In genomic region chr5:14664270-14665109, GRCh38 we compare ENCODE assay signal across 8 cellular contexts. TPM values are rescaled to one million over a fixed set of nuclear protein-coding genes. Genes with fewer than 3 reads are reported as not detected.
DNase-seq lines count a peak whose midpoint lies in the region; ATAC-seq, FAIRE-seq and TF ChIP-seq lines count a peak whose summit lies in the region.

TSS of gene OTULIN (plus strand) at chr5:14664718. CDS start at chr5:14664826, 108 bp downstream.

- H3K4me1 Mint-ChIP-seq in activated T-helper 1 cell treated with anti-CD3 and anti-CD28 coated beads, Interleukin-12 subunit alpha, Interleukin-12 subunit beta, Interleukin-2, Interleukin-4 antibody, amounts not matched to agents 30 ng/mL and 10 ng/mL and 1 ng/mL, durations not matched to agents 14 hours and 24 hours and 36 hours (ENCODE audit: low read depth) = peaks cover 72% of the 10 kb centered on the region
- H3K4me1 Mint-ChIP-seq in naive thymus-derived CD8-positive, alpha-beta T cell = peaks cover 38 to 77% (median 68%) of the 10 kb centered on the region in 4 donors

- peak within 1 kb of the TSS; percentile 94 for H2AFZ ChIP-seq in fibroblast of lung (ENCODE audit: low read length)

- peaks cover 56% of the 10 kb centered on the region for H3K79me2 ChIP-seq in fibroblast of lung (ENCODE audit: control insufficient read depth, insufficient read depth, low read length)

- H3K27ac ChIP-seq in fibroblast of lung (ENCODE audit: insufficient read depth, low read length) = peak within 1 kb of the TSS; percentile 91

- peak within 1 kb of the TSS; percentile 88 for H3K9ac ChIP-seq in fibroblast of lung (ENCODE audit: insufficient read depth, low read length)

- H3K27me3 Mint-ChIP-seq in activated T-helper 1 cell treated with anti-CD3 and anti-CD28 coated beads, Interleukin-12 subunit alpha, Interleukin-12 subunit beta, Interleukin-2, Interleukin-4 antibody, amounts not matched to agents 30 ng/mL and 10 ng/mL and 1 ng/mL, durations not matched to agents 14 hours and 24 hours and 36 hours (ENCODE audit: insufficient read depth) = no peaks in the 10 kb centered on the region
- no peaks in the 10 kb centered on the region for H3K27me3 Mint-ChIP-seq in naive thymus-derived CD8-positive, alpha-beta T cell

- intact Hi-C loops in activated T-helper 1 cell treated with anti-CD3 and anti-CD28 coated beads, Interleukin-12 subunit alpha, Interleukin-12 subunit beta, Interleukin-2, Interleukin-4 antibody, amounts not matched to agents 30 ng/mL and 10 ng/mL and 1 ng/mL, durations not matched to agents 14 hours and 24 hours and 36 hours (cut with micrococcal nuclease) = loop anchor here (1.0 to 5.0 kb wide), 10 partner anchors 16 to 1803 kb away; partner anchors contain the start of genes ANKH, TRIO and ZNF622

- no peak for TF ChIP-seq CTCF in fibroblast of lung (conservative IDR thresholded peaks at IDR 0.05 in 1 of 2, IDR thresholded peaks at IDR 0.05 in 1 of 2; ENCODE audit: low read depth in 1 of 2, low read length in 2 of 2)

- DNase-seq in DMS53 treated with DMSO at 0.1 percent for 48 hours (lab: John Stamatoyannopoulos, UW; ENCODE audit: unreplicated experiment) = peak; percentile 94
- peak; percentile 82 for DNase-seq in Jurkat, Clone E6-1 (ENCODE audit: low read depth, low spot score)
- peak; percentile 91 for DNase-seq in RCC 7860 (ENCODE audit: low spot score)
- DNase-seq in activated T-helper 1 cell treated with anti-CD3 and anti-CD28 coated beads, Interleukin-12 subunit alpha, Interleukin-12 subunit beta, Interleukin-2, Interleukin-4 antibody, amounts not matched to agents 30 ng/mL and 10 ng/mL and 1 ng/mL, durations not matched to agents 14 hours and 24 hours and 36 hours (ENCODE audit: low spot score) = peak; percentile 86
- DNase-seq in fibroblast of lung (ENCODE audit: low read depth in 2 of 2) = peak; percentile 83 to 91
- peak; percentile 66 to 86 (median 76) for DNase-seq in naive thymus-derived CD8-positive, alpha-beta T cell
- DNase-seq in stimulated activated naive CD4-positive, alpha-beta T cell (lab: John Stamatoyannopoulos, UW) = peak; percentile 62 to 88 (median 75)

- POLR2A ChIA-PET in naive thymus-derived CD8-positive, alpha-beta T cell (lab: Charles Lee) = interaction anchor here (0.9 to 1.6 kb wide), 4 partner anchors 10 to 329 kb away, joined by 3 to 4 read pairs (median 4); no protein-coding TSS in a partner anchor

- peaks cover 29% of the 10 kb centered on the region for H3K36me3 Mint-ChIP-seq in activated T-helper 1 cell treated with anti-CD3 and anti-CD28 coated beads, Interleukin-12 subunit alpha, Interleukin-12 subunit beta, Interleukin-2, Interleukin-4 antibody, amounts not matched to agents 30 ng/mL and 10 ng/mL and 1 ng/mL, durations not matched to agents 14 hours and 24 hours and 36 hours (ENCODE audit: low read depth)
- H3K36me3 Mint-ChIP-seq in naive thymus-derived CD8-positive, alpha-beta T cell = no peaks in the 10 kb centered on the region

- H3K4me3 Mint-ChIP-seq in activated T-helper 1 cell treated with anti-CD3 and anti-CD28 coated beads, Interleukin-12 subunit alpha, Interleukin-12 subunit beta, Interleukin-2, Interleukin-4 antibody, amounts not matched to agents 30 ng/mL and 10 ng/mL and 1 ng/mL, durations not matched to agents 14 hours and 24 hours and 36 hours = peak within 1 kb of the TSS; percentile 98
- H3K4me3 Mint-ChIP-seq in naive thymus-derived CD8-positive, alpha-beta T cell = peak within 1 kb of the TSS; percentile 93 to 99 (median 96)

- FAIRE-seq in RCC 7860 (lab: Jason Lieb, UNC) = no peak

- H3K27me3 ChIP-seq in fibroblast of lung (ENCODE audit: control insufficient read depth, insufficient read depth, low read length) = no peaks in the 10 kb centered on the region

- ATAC-seq in GM21717 (IDR thresholded peaks at IDR 0.05; ENCODE audit: unreplicated experiment) = peak; percentile 66
- ATAC-seq in naive thymus-derived CD8-positive, alpha-beta T cell = peak; percentile 72 to 77

- H3K36me3 ChIP-seq in fibroblast of lung (ENCODE audit: control insufficient read depth, insufficient read depth, low read length) = no peaks in the 10 kb centered on the region

- H3K4me2 ChIP-seq in fibroblast of lung (ENCODE audit: extremely low read depth, insufficient read depth, low read length) = peak within 1 kb of the TSS; percentile 86

- peak within 1 kb of the TSS; percentile 98 for H3K27ac Mint-ChIP-seq in activated T-helper 1 cell treated with anti-CD3 and anti-CD28 coated beads, Interleukin-12 subunit alpha, Interleukin-12 subunit beta, Interleukin-2, Interleukin-4 antibody, amounts not matched to agents 30 ng/mL and 10 ng/mL and 1 ng/mL, durations not matched to agents 14 hours and 24 hours and 36 hours
- peak within 1 kb of the TSS; percentile 91 to 99 (median 97) for H3K27ac Mint-ChIP-seq in naive thymus-derived CD8-positive, alpha-beta T cell

- no peaks in the 10 kb centered on the region for H4K20me1 ChIP-seq in fibroblast of lung (ENCODE audit: control insufficient read depth, extremely low read depth, insufficient read depth, low read length)

- peaks cover 12% of the 10 kb centered on the region for H3K4me1 ChIP-seq in fibroblast of lung (ENCODE audit: control insufficient read depth, extremely low read depth, insufficient read depth, low read length)

- peaks cover 3% of the 10 kb centered on the region for H3K9me3 Mint-ChIP-seq in activated T-helper 1 cell treated with anti-CD3 and anti-CD28 coated beads, Interleukin-12 subunit alpha, Interleukin-12 subunit beta, Interleukin-2, Interleukin-4 antibody, amounts not matched to agents 30 ng/mL and 10 ng/mL and 1 ng/mL, durations not matched to agents 14 hours and 24 hours and 36 hours
- no peaks in the 10 kb centered on the region for H3K9me3 Mint-ChIP-seq in naive thymus-derived CD8-positive, alpha-beta T cell

- no peaks in the 10 kb centered on the region for H3K9me3 ChIP-seq in fibroblast of lung (ENCODE audit: control insufficient read depth, insufficient read depth, low read depth, low read length)

- H3K4me3 ChIP-seq in Jurkat, Clone E6-1 (ENCODE audit: low read length) = peak within 1 kb of the TSS; percentile 78
- H3K4me3 ChIP-seq in fibroblast of lung (replicated peaks in 1 of 4; ENCODE audit: control extremely low read depth in 1 of 4, insufficient read depth in 1 of 4, low read depth in 3 of 4, low read length in 4 of 4) = peak within 1 kb of the TSS; percentile 51 to 91 (median 82)

RNA-seq across cellular contexts. Expression of gene OTULIN, which starts in this region (rescaled TPM):
- 43.3 TPM for polyA plus RNA-seq in Jurkat, Clone E6-1 (2012; ENCODE audit: insufficient read depth, insufficient read length)
- 57.4 and 58.7 TPM in 2 replicates for total RNA-seq in activated T-helper 1 cell treated with anti-CD3 and anti-CD28 coated beads, Interleukin-12 subunit alpha, Interleukin-12 subunit beta, Interleukin-2, Interleukin-4 antibody, amounts not matched to agents 30 ng/mL and 10 ng/mL and 1 ng/mL, durations not matched to agents 14 hours and 24 hours and 36 hours
- total RNA-seq in fibroblast of lung = 13.9 and 17.8 TPM in 2 replicates
- 9.8 and 12.2 TPM in 2 replicates for polyA plus RNA-seq in fibroblast of lung
- 8.4 and 9.2 TPM in 2 replicates for polyA plus RNA-seq in fibroblast of lung (2012)
- 10.4 and 19.1 TPM in 2 replicates for polyA minus RNA-seq in fibroblast of lung (ENCODE audit: low replicate concordance)
- 10 to 100 TPM; 68.1 to 77.0 TPM for total RNA-seq in naive thymus-derived CD8-positive, alpha-beta T cell
- 10 to 100 TPM; 15.7 to 22.7 (median 17.2) TPM for polyA plus RNA-seq in naive thymus-derived CD8-positive, alpha-beta T cell

Comparison
In these comparisons a context has a peak if more than half of its experiments do, and no peak if none do; other contexts are left out.
1. Peak in every context shown above with its lines: DNase-seq, ATAC-seq, H3K4me3 ChIP-seq and H3K27ac ChIP-seq.